3 cellular contexts compared by ENCODE assay signal in genomic region chr21:19286901-19287300, GRCh38.
"Had no signal": no experiment of that assay in that cellular context is flagged by ENCODE, and none has a peak within 500 bp of the region (broad histone marks: within the 10 kb centered on the region; RNA-seq: fewer than 3 reads in every experiment).

No MANE protein-coding gene starts in this region.

- H3K4me3 ChIP-seq: GM12878 had no signal

- DNase-seq: GDM1, GF-D8 had no signal

- ATAC-seq: GM12878 had no signal
